29 cellular contexts compared by ENCODE assay signal in genomic region chr4:3801521-3801920, GRCh38. TPM values are rescaled to one million over a fixed set of nuclear protein-coding genes. Genes with fewer than 3 reads are reported as not detected.
"Had no signal": no experiment of that assay in that cellular context is flagged by ENCODE, and none has a peak within 500 bp of the region (broad histone marks: within the 10 kb centered on the region; RNA-seq: fewer than 3 reads in every experiment).

No MANE protein-coding gene starts in this region.

- H3K4me3 ChIP-seq: body of pancreas, dorsolateral prefrontal cortex had no signal

- H3K36me3 Mint-ChIP-seq: activated naive CD8-positive, alpha-beta T cell had no signal

- H3K27me3 ChIP-seq: body of pancreas had no signal

- H3K27ac Mint-ChIP-seq: activated B cell treated with CpG ODN at 0.5 μM for 24 hours; activated CD8-positive, alpha-beta T cell treated with anti-CD3 and anti-CD28 coated beads for 36 hours; activated naive CD8-positive, alpha-beta T cell; activated T-helper 17 cell treated with anti-CD3 and anti-CD28 coated beads, Interleukin-2, amount 50 U/mL, for 72 hours; endodermal cell; T-helper 2 cell treated with Interferon-gamma antibody and Interleukin-4, amounts not matched to agents 5 μg/mL and 100 μg/mL, for 36 hours had no signal

- H3K36me3 ChIP-seq: WERI-Rb-1 had no signal

- DNase-seq: activated B cell treated with CpG ODN at 0.5 μM for 24 hours; activated CD4-positive, alpha-beta T cell treated with anti-CD3 and anti-CD28 coated beads for 48 hours; activated CD4-positive, alpha-beta T cell treated with anti-CD3 and anti-CD28 coated beads, Interleukin-2, amount 50 U/mL, for 1 hour; activated CD4-positive, alpha-beta T cell treated with anti-CD3 and anti-CD28 coated beads, Interleukin-2, amount 50 U/mL, for 48 hours; activated CD8-positive, alpha-beta memory T cell treated with anti-CD3 and anti-CD28 coated beads for 24 hours; activated CD8-positive, alpha-beta T cell treated with anti-CD3 and anti-CD28 coated beads for 36 hours; activated effector memory CD4-positive, alpha-beta T cell treated with Interleukin-2 at 50 U/mL for 16 hours; activated gamma-delta T cell treated with Interleukin-2 at 50 U/mL for 16 hours; activated naive CD4-positive, alpha-beta T cell treated with anti-CD3 and anti-CD28 coated beads, Interleukin-2, amount 50 U/mL, for 16 hours; activated naive CD4-positive, alpha-beta T cell treated with Interleukin-2 at 50 U/mL for 16 hours; activated T-cell treated with anti-CD3 and anti-CD28 coated beads, Interleukin-2, amount 50 U/mL, for 4 hours; amniotic stem cell; anterior cingulate cortex; body of pancreas; central memory CD4-positive, alpha-beta T cell; dorsolateral prefrontal cortex; effector memory CD4-positive, alpha-beta T cell; endodermal cell; foreskin fibroblast; head of caudate nucleus; T1000 had no signal

- H3K4me3 Mint-ChIP-seq: activated B cell treated with CpG ODN at 0.5 μM for 24 hours; activated CD8-positive, alpha-beta T cell treated with anti-CD3 and anti-CD28 coated beads for 36 hours; activated naive CD8-positive, alpha-beta T cell; activated T-cell treated with anti-CD3 and anti-CD28 coated beads, Interleukin-2, amount 50 U/mL, for 4 hours; activated T-helper 17 cell treated with anti-CD3 and anti-CD28 coated beads, Interleukin-2, amount 50 U/mL, for 72 hours; endodermal cell; T-helper 2 cell treated with Interferon-gamma antibody and Interleukin-4, amounts not matched to agents 5 μg/mL and 100 μg/mL, for 36 hours had no signal

- H3K27ac ChIP-seq: body of pancreas, dorsolateral prefrontal cortex had no signal

- ATAC-seq: activated CD4-positive, CD25-positive, alpha-beta regulatory T cell treated with anti-CD3 and anti-CD28 coated beads, Interleukin-2, amount 50 U/mL, for 24 hours; activated CD8-positive, alpha-beta T cell treated with anti-CD3 and anti-CD28 coated beads for 36 hours; activated T-cell treated with anti-CD3 and anti-CD28 coated beads, Interleukin-2, amount 50 U/mL, for 4 hours; activated T-helper 17 cell treated with anti-CD3 and anti-CD28 coated beads, Interleukin-2, amount 50 U/mL, for 72 hours; body of pancreas; esophagus mucosa had no signal

- H3K9me3 Mint-ChIP-seq: activated T-helper 17 cell treated with anti-CD3 and anti-CD28 coated beads, Interleukin-2, amount 50 U/mL, for 72 hours had no signal

- H3K4me1 ChIP-seq: body of pancreas had no signal

- H3K4me1 Mint-ChIP-seq: activated B cell treated with CpG ODN at 0.5 μM for 24 hours; activated T-helper 17 cell treated with anti-CD3 and anti-CD28 coated beads, Interleukin-2, amount 50 U/mL, for 72 hours had no signal

RNA-seq across cellular contexts. Expression of gene ADRA2C, which starts 35.3 kb away (rescaled TPM):
- total RNA-seq: activated B cell treated with CpG ODN at 0.5 μM for 24 hours; activated T-cell treated with anti-CD3 and anti-CD28 coated beads, Interleukin-2, amount 50 U/mL, for 4 hours; activated T-helper 17 cell treated with anti-CD3 and anti-CD28 coated beads, Interleukin-2, amount 50 U/mL, for 72 hours; epithelial cell of proximal tubule; T-helper 1 cell treated with Interleukin-12 subunit alpha and Interleukin-12 subunit beta and Interleukin-4 antibody, amounts not matched to agents 30 ng/mL and 1 ng/mL, for 36 hours had no signal
